ENCODE assay signal across 22 cellular contexts in genomic region chr7:155710530-155710929, GRCh38.
DNase-seq lines count a peak whose midpoint lies in the region; ATAC-seq, FAIRE-seq and TF ChIP-seq lines count a peak whose summit lies in the region.
"Had no signal": no experiment of that assay in that cellular context is flagged by ENCODE, and none has a peak within 500 bp of the region (broad histone marks: within the 10 kb centered on the region; RNA-seq: fewer than 3 reads in every experiment).

No MANE protein-coding gene starts in this region.

- intact Hi-C loops in HepG2 (cut with micrococcal nuclease; ENCODE audit: unreplicated experiment), result no loop called here
- intact Hi-C loops in right lobe of liver (cut with DNase I), result no loop called here

- no peak overlapping the region for H3K27ac ChIP-seq in HepG2 (ENCODE audit: extremely low read length, insufficient read depth, low read length)
- no peak overlapping the region for H3K27ac ChIP-seq in right lobe of liver
- H3K27ac ChIP-seq in HUES6 (ENCODE audit: low read depth, low read length), result 0 out of 2 replicates have a peak overlapping the region, but pooled peaks have one; percentile 20
- H3K27ac ChIP-seq: 22Rv1, colonic mucosa, neural progenitor cell, tibial artery had no signal

- no TSS peak for BruUV-seq in HepG2 (replicated peaks; lab: Mats Ljungman, UMichigan)

- H3K9ac ChIP-seq in HepG2 (ENCODE audit: insufficient read depth, low read depth, low read length), result no peak overlapping the region
- no peak overlapping the region for H3K9ac ChIP-seq in HUES6 (ENCODE audit: low read length)
- H3K9ac ChIP-seq: neural progenitor cell had no signal

- H3K79me2 ChIP-seq in HepG2 (ENCODE audit: insufficient read depth, low read length), result peaks cover 35% of the 10 kb centered on the region

- no peak for ATAC-seq in HepG2
- no peak for ATAC-seq in right lobe of liver
- peak; percentile 74 for ATAC-seq in GM21786 (IDR thresholded peaks at IDR 0.05; ENCODE audit: unreplicated experiment)
- no peak for ATAC-seq in GM19023 (IDR thresholded peaks at IDR 0.05; ENCODE audit: unreplicated experiment)
- ATAC-seq: body of pancreas had no signal

- H3K4me1 ChIP-seq in HepG2 (ENCODE audit: insufficient read depth, low read length), result peaks cover 27% of the 10 kb centered on the region
- peaks cover 0 to 42% (median 17%) of the 10 kb centered on the region in 4 donors for H3K4me1 ChIP-seq in right lobe of liver
- H3K4me1 ChIP-seq in HUES6 (ENCODE audit: control insufficient read depth, insufficient read depth, low read length), result 0 out of 2 replicates have a peak, but pooled peaks cover 5% of the 10 kb centered on the region
- H3K4me1 ChIP-seq: colonic mucosa, neural progenitor cell, tibial artery had no signal

- 100% methylated on average over 1 of the region's 1 CpG for WGBS in HepG2 (ENCODE audit: low lambda C conversion rate)
- 50% methylated on average over 1 of the region's 1 CpG for WGBS in right lobe of liver (ENCODE audit: insufficient coverage, low coverage, low lambda C conversion rate, missing lambda C conversion rate)

- H3K4me2 ChIP-seq in HepG2 (ENCODE audit: low read depth, low read length), result no peak overlapping the region
- H3K4me2 ChIP-seq: neural progenitor cell had no signal

- in situ Hi-C loops in HepG2 (cut with HindIII; ENCODE audit: extremely low pct_ligation_motif_present, low pct_unique_long_range_greater_than_20kb), result no loop called here

- TF ChIP-seq RAD21 in HepG2 (CRISPR knock-in tag; IDR thresholded peaks at IDR 0.05), result no peak

- H3K9me3 ChIP-seq in HepG2 (ENCODE audit: low read length), result no peaks in the 10 kb centered on the region
- no peaks in the 10 kb centered on the region for H3K9me3 ChIP-seq in right lobe of liver
- H3K9me3 ChIP-seq in HUES6 (ENCODE audit: control insufficient read depth, insufficient read depth, low read depth, low read length), result no peaks in the 10 kb centered on the region
- H3K9me3 ChIP-seq: body of pancreas, colonic mucosa, spleen, tibial artery had no signal

- H3K27me3 ChIP-seq in HepG2 (ENCODE audit: control insufficient read depth in 1 of 2, insufficient read depth in 2 of 2, low read length in 2 of 2), result no peaks in the 10 kb centered on the region
- no peaks in the 10 kb centered on the region for H3K27me3 ChIP-seq in right lobe of liver
- no peaks in the 10 kb centered on the region for H3K27me3 ChIP-seq in HUES6 (ENCODE audit: control insufficient read depth, insufficient read depth, low read length)
- H3K27me3 ChIP-seq: body of pancreas, colonic mucosa, neural progenitor cell, spleen, tibial artery had no signal

- DNase-seq in HepG2 (ENCODE audit: low spot score) (no peak), right lobe of liver (no peak), SHP77 treated with DMSO at 0.1 percent for 48 hours (lab: John Stamatoyannopoulos, UW) (no peak), occipital lobe (lab: John Stamatoyannopoulos, UW) (no peak)
- no peak for DNase-seq in stimulated activated naive CD4-positive, alpha-beta T cell treated with Interleukin-2 at 50 U/mL for 16 hours (lab: John Stamatoyannopoulos, UW)
- DNase-seq: activated CD4-positive, alpha-beta memory T cell treated with anti-CD3 and anti-CD28 coated beads for 36 hours; activated T-cell treated with anti-CD3 and anti-CD28 coated beads, Interleukin-2, amount 50 U/mL, for 1 hour; body of pancreas; C1 segment of cervical spinal cord; colonic mucosa; DMS153; KG1; NCI-H1105 treated with DMSO at 0.1 percent for 48 hours; spleen; tibial artery had no signal

- no peak overlapping the region for H3K4me3 ChIP-seq in HepG2 (replicated peaks in 1 of 3; ENCODE audit: insufficient read depth in 1 of 3, low read depth in 2 of 3, low read length in 3 of 3)
- no peak overlapping the region for H3K4me3 ChIP-seq in right lobe of liver
- no peak overlapping the region for H3K4me3 ChIP-seq in HUES6 (ENCODE audit: low read depth, low read length)
- H3K4me3 ChIP-seq: body of pancreas, colonic mucosa, neural progenitor cell, spleen, tibial artery had no signal

- H2AFZ ChIP-seq in HepG2 (ENCODE audit: low read length), result no peak overlapping the region
- H2AFZ ChIP-seq: neural progenitor cell had no signal

- TF ChIP-seq CTCF in HepG2 (CRISPR knock-in tag; IDR thresholded peaks at IDR 0.05) (no peak), right lobe of liver (IDR thresholded peaks at IDR 0.05) (no peak)

- H3K36me3 ChIP-seq in HepG2 (replicated peaks in 1 of 2; ENCODE audit: control insufficient read depth in 1 of 2, insufficient read depth in 2 of 2, low read length in 2 of 2) (peaks cover 30 to 98% of the 10 kb centered on the region in 2 experiments), right lobe of liver (peaks cover 0 to 24% (median 19%) of the 10 kb centered on the region in 4 donors), HUES6 (ENCODE audit: control insufficient read depth, insufficient read depth, low read length) (peaks cover 82% of the 10 kb centered on the region)

- POLR2A ChIA-PET in HepG2 (lab: Yijun Ruan, JAX), result no interaction called here

- no peak for FAIRE-seq in HepG2 (lab: Jason Lieb, UNC)
- FAIRE-seq: RCC 7860, TTC549 had no signal

- TF ChIP-seq EP300 in HepG2 (IDR thresholded peaks at IDR 0.05; ENCODE audit: low read depth in 2 of 2, low read length in 2 of 2) (no peak), HepG2 (CRISPR knock-in tag; IDR thresholded peaks at IDR 0.05; ENCODE audit: borderline replicate concordance) (no peak)

- peaks cover 30% of the 10 kb centered on the region for H4K20me1 ChIP-seq in HepG2 (ENCODE audit: insufficient read depth, low read length)

- TF ChIP-seq POLR2A in HepG2 (IDR thresholded peaks at IDR 0.05; ENCODE audit: insufficient read depth in 1 of 2, low read depth in 2 of 2, low read length in 2 of 2) (no peak), right lobe of liver (IDR thresholded peaks at IDR 0.05) (no peak)

- CTCF ChIA-PET in HepG2 (lab: Yijun Ruan, JAX; ENCODE audit: low intra/inter-chr PET ratio, low total read pairs), result no interaction called here

TF ChIP-seq in HepG2, 621 proteins besides CTCF, POLR2A, EP300 and RAD21:
- TF ChIP-seq ZNF543 (CRISPR knock-in tag; IDR thresholded peaks at IDR 0.05) (no peak), RBM22 (optimal IDR thresholded peaks at IDR 0.05; ENCODE audit: low read length) (peak; percentile 35), ZNF335 (CRISPR knock-in tag; IDR thresholded peaks at IDR 0.05) (no peak), ZNF17 (CRISPR knock-in tag; IDR thresholded peaks at IDR 0.05) (no peak), NR2F1 (CRISPR knock-in tag; IDR thresholded peaks at IDR 0.05) (no peak)
- TF ChIP-seq, protein P1, sequence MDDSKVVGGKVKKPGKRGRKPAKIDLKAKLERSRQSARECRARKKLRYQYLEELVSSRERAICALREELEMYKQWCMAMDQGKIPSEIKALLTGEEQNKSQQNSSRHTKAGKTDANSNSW (CRISPR knock-in tag; IDR thresholded peaks at IDR 0.05; ENCODE audit: borderline replicate concordance), result no peak
